Comparison of ENCODE assay signal across 25 cellular contexts in the genomic region with DNA sequence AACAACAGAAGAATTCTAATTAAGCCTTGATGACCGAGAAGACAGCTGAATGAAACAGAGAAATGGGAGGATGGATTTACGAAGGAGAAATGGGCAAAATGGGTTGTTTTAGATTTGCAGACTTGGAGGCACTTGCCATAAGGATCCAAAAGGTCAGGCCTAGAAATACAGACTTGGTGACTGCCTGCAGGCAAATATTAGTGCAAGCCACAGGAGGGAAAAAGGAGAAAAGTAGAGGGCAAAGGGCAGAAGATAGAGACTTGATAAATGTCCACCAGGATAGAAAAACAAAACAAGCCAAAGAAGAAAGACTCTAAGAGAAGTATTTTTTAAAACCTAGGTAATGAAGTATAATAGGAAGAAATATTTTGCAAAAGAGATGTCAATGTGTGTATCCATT. TPM values are rescaled to one million over a fixed set of nuclear protein-coding genes. Genes with fewer than 3 reads are reported as not detected.
DNase-seq lines count a peak whose midpoint lies in the region; ATAC-seq and TF ChIP-seq lines count a peak whose summit lies in the region.
"Had no signal": no experiment of that assay in that cellular context is flagged by ENCODE, and none has a peak within 500 bp of the region (broad histone marks: within the 10 kb centered on the region; RNA-seq: fewer than 3 reads in every experiment).

No MANE protein-coding gene starts in this region.

- H3K9ac ChIP-seq in adipocyte (ENCODE audit: low read length) (peak overlapping the region; percentile 34), liver (ENCODE audit: low read depth in 1 of 2, low read length in 2 of 2) (no peak overlapping the region), subcutaneous abdominal adipose tissue (ENCODE audit: low read length in 5 of 5) (peak overlapping the region in 2 of 5 donors; percentile 39 to 46)

- peak in 1 of 2 donors; percentile 28 for TF ChIP-seq RAD21 in liver (IDR thresholded peaks at IDR 0.05)

- peaks cover 29% of the 10 kb centered on the region for H3K4me1 ChIP-seq in adipocyte (ENCODE audit: control insufficient read depth, insufficient read depth, low read length)
- H3K4me1 ChIP-seq in liver (ENCODE audit: control insufficient read depth in 4 of 4, insufficient read depth in 4 of 4, low read length in 3 of 4), result peaks cover 1 to 11% (median 5%) of the 10 kb centered on the region in 4 donors
- peaks cover 0 to 12% (median 7%) of the 10 kb centered on the region in 5 donors for H3K4me1 ChIP-seq in subcutaneous abdominal adipose tissue (ENCODE audit: control insufficient read depth in 5 of 5, insufficient read depth in 5 of 5, low read length in 5 of 5)
- peaks cover 48% of the 10 kb centered on the region for H3K4me1 ChIP-seq in A673 (ENCODE audit: insufficient read depth, low read length, poor library complexity, severe bottlenecking)
- H3K4me1 ChIP-seq: upper lobe of left lung had no signal

- no TSS peak for BruUV-seq in A673 (replicated peaks; lab: Mats Ljungman, UMichigan)

- DNase-seq in DMS53 (lab: John Stamatoyannopoulos, UW) (peak; percentile 10), DMS53 treated with DMSO at 0.1 percent for 48 hours (lab: John Stamatoyannopoulos, UW; ENCODE audit: unreplicated experiment) (no peak), adipocyte (ENCODE audit: low read depth) (no peak), A673 (ENCODE audit: low spot score) (no peak), SW 1271 (lab: John Stamatoyannopoulos, UW) (no peak)
- DNase-seq: activated CD4-positive, alpha-beta T cell treated with anti-CD3 and anti-CD28 coated beads for 48 hours; activated CD8-positive, alpha-beta memory T cell treated with anti-CD3 and anti-CD28 coated beads for 24 hours; activated T-cell treated with anti-CD3 and anti-CD28 coated beads for 4 hours; amygdala; colonic mucosa; effector CD4-positive, alpha-beta T cell; Karpas-422; left ventricle myocardium inferior; NCI-H1436 treated with DMSO at 0.1 percent for 48 hours; NCI-H774; substantia nigra; T1000; upper lobe of left lung had no signal

- no peak for TF ChIP-seq CTCF in liver (IDR thresholded peaks at IDR 0.05; ENCODE audit: low read depth, low read length, missing input control)
- no peak for TF ChIP-seq CTCF in A673 (conservative IDR thresholded peaks at IDR 0.05; ENCODE audit: low read depth, low read length)

- no peaks in the 10 kb centered on the region for H3K27me3 ChIP-seq in adipocyte (replicated peaks; ENCODE audit: control insufficient read depth, insufficient read depth, low read length)
- H3K27me3 ChIP-seq in liver (ENCODE audit: control insufficient read depth in 4 of 4, insufficient read depth in 4 of 4, low read length in 3 of 4), result no peaks in the 10 kb centered on the region
- H3K27me3 ChIP-seq in subcutaneous abdominal adipose tissue (ENCODE audit: control insufficient read depth in 5 of 5, insufficient read depth in 4 of 5, low read length in 5 of 5), result no peaks in the 10 kb centered on the region
- H3K27me3 ChIP-seq in A673 (replicated peaks; ENCODE audit: insufficient read depth, low read depth, low read length, poor library complexity), result no peaks in the 10 kb centered on the region
- H3K27me3 ChIP-seq: colonic mucosa, gastroesophageal sphincter, upper lobe of left lung had no signal

- CTCF ChIA-PET in A673 (lab: Charles Lee), result no interaction called here

- POLR2A ChIA-PET in A673 (lab: Charles Lee; ENCODE audit: low non-redundant PET), result no interaction called here

- 96% methylated on average over 2 of the region's 2 CpGs for WGBS in liver

- H3K9me3 ChIP-seq in adipocyte (ENCODE audit: control insufficient read depth, low read length) (no peaks in the 10 kb centered on the region), liver (ENCODE audit: control insufficient read depth in 4 of 4, low read length in 3 of 4) (no peaks in the 10 kb centered on the region), subcutaneous abdominal adipose tissue (ENCODE audit: control insufficient read depth in 5 of 5, low read length in 5 of 5) (no peaks in the 10 kb centered on the region), A673 (ENCODE audit: low read depth, low read length, poor library complexity, severe bottlenecking) (no peaks in the 10 kb centered on the region)
- H3K9me3 ChIP-seq: colonic mucosa, gastroesophageal sphincter, left ventricle myocardium inferior, upper lobe of left lung had no signal

- H3K27ac ChIP-seq in liver (ENCODE audit: low read depth in 1 of 2, low read length in 2 of 2), result no peak overlapping the region
- peak overlapping the region; percentile 80 for H3K27ac ChIP-seq in subcutaneous abdominal adipose tissue (ENCODE audit: low read depth, low read length)
- no peak overlapping the region for H3K27ac ChIP-seq in A673 (ENCODE audit: low read depth, low read length, poor library complexity, severe bottlenecking)
- H3K27ac ChIP-seq: 22Rv1, C4-2B, colonic mucosa, gastroesophageal sphincter, left ventricle myocardium inferior, upper lobe of left lung had no signal

- H3K4me3 ChIP-seq in adipocyte (ENCODE audit: low read length) (no peak overlapping the region), liver (ENCODE audit: low read depth in 1 of 3, low read length in 3 of 3) (no peak overlapping the region), subcutaneous abdominal adipose tissue (ENCODE audit: low read depth in 1 of 5, low read length in 5 of 5) (no peak overlapping the region), A673 (ENCODE audit: low read depth, low read length, poor library complexity, severe bottlenecking) (no peak overlapping the region)
- H3K4me3 ChIP-seq: colonic mucosa, gastroesophageal sphincter, left ventricle myocardium inferior, upper lobe of left lung had no signal

- H3K36me3 ChIP-seq in adipocyte (ENCODE audit: control insufficient read depth, insufficient read depth, low read length, severe bottlenecking) (no peaks in the 10 kb centered on the region), liver (ENCODE audit: control insufficient read depth in 4 of 4, insufficient read depth in 3 of 4, low read depth in 1 of 4, low read length in 3 of 4) (no peaks in the 10 kb centered on the region), subcutaneous abdominal adipose tissue (ENCODE audit: control insufficient read depth in 5 of 5, insufficient read depth in 5 of 5, low read length in 5 of 5) (no peaks in the 10 kb centered on the region), A673 (ENCODE audit: insufficient read depth, low read length, poor library complexity, severe bottlenecking) (no peaks in the 10 kb centered on the region)
- H3K36me3 ChIP-seq: colonic mucosa, gastroesophageal sphincter, left ventricle myocardium inferior, upper lobe of left lung had no signal

- ATAC-seq in GM21737 (IDR thresholded peaks at IDR 0.05; ENCODE audit: unreplicated experiment), result no peak
- ATAC-seq: gastroesophageal sphincter; stimulated activated memory B cell treated with anti-CD40 and anti-IgM and Interleukin-4, amounts not matched to agents 10 μg/mL and 1 μg/mL and 100 μg/mL, for 72 hours had no signal

- intact Hi-C loops in A673 (cut with micrococcal nuclease; ENCODE audit: unreplicated experiment), result no loop called here

TF ChIP-seq in liver, 16 proteins besides CTCF, POLR2A, EP300 and RAD21:
- TF ChIP-seq JUND (IDR thresholded peaks at IDR 0.05) (no peak), HNF4A (conservative IDR thresholded peaks at IDR 0.05) (peak; percentile 50 to 53), SP1 (IDR thresholded peaks at IDR 0.05) (no peak), NR2F2 (IDR thresholded peaks at IDR 0.05) (no peak), YY1 (IDR thresholded peaks at IDR 0.05) (no peak), FOXA1 (IDR thresholded peaks at IDR 0.05) (no peak)
- TF ChIP-seq, protein P1, sequence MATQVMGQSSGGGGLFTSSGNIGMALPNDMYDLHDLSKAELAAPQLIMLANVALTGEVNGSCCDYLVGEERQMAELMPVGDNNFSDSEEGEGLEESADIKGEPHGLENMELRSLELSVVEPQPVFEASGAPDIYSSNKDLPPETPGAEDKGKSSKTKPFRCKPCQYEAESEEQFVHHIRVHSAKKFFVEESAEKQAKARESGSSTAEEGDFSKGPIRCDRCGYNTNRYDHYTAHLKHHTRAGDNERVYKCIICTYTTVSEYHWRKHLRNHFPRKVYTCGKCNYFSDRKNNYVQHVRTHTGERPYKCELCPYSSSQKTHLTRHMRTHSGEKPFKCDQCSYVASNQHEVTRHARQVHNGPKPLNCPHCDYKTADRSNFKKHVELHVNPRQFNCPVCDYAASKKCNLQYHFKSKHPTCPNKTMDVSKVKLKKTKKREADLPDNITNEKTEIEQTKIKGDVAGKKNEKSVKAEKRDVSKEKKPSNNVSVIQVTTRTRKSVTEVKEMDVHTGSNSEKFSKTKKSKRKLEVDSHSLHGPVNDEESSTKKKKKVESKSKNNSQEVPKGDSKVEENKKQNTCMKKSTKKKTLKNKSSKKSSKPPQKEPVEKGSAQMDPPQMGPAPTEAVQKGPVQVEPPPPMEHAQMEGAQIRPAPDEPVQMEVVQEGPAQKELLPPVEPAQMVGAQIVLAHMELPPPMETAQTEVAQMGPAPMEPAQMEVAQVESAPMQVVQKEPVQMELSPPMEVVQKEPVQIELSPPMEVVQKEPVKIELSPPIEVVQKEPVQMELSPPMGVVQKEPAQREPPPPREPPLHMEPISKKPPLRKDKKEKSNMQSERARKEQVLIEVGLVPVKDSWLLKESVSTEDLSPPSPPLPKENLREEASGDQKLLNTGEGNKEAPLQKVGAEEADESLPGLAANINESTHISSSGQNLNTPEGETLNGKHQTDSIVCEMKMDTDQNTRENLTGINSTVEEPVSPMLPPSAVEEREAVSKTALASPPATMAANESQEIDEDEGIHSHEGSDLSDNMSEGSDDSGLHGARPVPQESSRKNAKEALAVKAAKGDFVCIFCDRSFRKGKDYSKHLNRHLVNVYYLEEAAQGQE (IDR thresholded peaks at IDR 0.05), result no peak

RNA-seq across cellular contexts. Expression of a gene that starts 13.1 kb away (rescaled TPM):
- total RNA-seq in liver, result 10 to 100 TPM in 1 of 2 donors, 1 to 10 TPM in 1; 1.8 to 10.5 TPM
- polyA plus RNA-seq in liver, result 1 to 10 TPM; 1.1 to 1.3 TPM
- total RNA-seq in A673 (2021), result 101 and 105 TPM in 2 replicates
